ENCODE assay signal across 19 cellular contexts in the genomic region with DNA sequence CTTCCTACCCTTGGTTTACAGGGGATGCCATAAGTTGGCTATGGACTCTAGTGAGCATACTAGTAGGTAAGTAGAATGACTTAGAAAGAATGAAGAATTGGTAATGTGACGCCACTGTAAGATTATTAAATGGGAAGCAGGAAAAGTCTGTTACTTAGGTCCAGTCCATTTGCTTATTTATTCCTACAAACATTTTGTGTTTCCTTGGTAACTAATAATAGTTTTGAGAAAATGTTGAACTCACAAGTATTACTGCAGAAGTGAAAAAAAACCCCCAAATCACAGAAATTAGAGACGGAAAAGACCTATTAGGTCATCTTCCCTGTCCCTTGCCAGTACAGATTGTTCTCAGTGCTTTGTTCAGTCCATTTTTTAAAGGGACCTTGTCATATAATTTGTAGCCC.
DNase-seq lines count a peak whose midpoint lies in the region; ATAC-seq and TF ChIP-seq lines count a peak whose summit lies in the region.
"Had no signal": no experiment of that assay in that cellular context is flagged by ENCODE, and none has a peak within 500 bp of the region (broad histone marks: within the 10 kb centered on the region; RNA-seq: fewer than 3 reads in every experiment).

No MANE protein-coding gene starts in this region.

- H3K27me3 Mint-ChIP-seq in endothelial cell (ENCODE audit: unreplicated experiment), result no peaks in the 10 kb centered on the region
- H3K27me3 Mint-ChIP-seq: activated B cell treated with CpG ODN at 0.5 μM for 24 hours; central memory CD8-positive, alpha-beta T cell; T-cell had no signal

- H3K36me3 Mint-ChIP-seq in endothelial cell (ENCODE audit: low read depth, unreplicated experiment), result no peaks in the 10 kb centered on the region

- H3K9me3 ChIP-seq in lower lobe of right lung, result no peaks in the 10 kb centered on the region
- H3K9me3 ChIP-seq in skeletal muscle satellite cell (replicated peaks; ENCODE audit: low read length), result no peaks in the 10 kb centered on the region
- H3K9me3 ChIP-seq: MG63 had no signal

- H3K4me3 ChIP-seq in lower lobe of right lung (no peak overlapping the region), skeletal muscle satellite cell (ENCODE audit: low read length) (peak overlapping the region; percentile 22)
- H3K4me3 ChIP-seq: hepatocyte, MG63 had no signal

- no peaks in the 10 kb centered on the region for H3K9me3 Mint-ChIP-seq in endothelial cell (ENCODE audit: unreplicated experiment)
- H3K9me3 Mint-ChIP-seq: activated B cell treated with CpG ODN at 0.5 μM for 24 hours; central memory CD8-positive, alpha-beta T cell; T-cell had no signal

- H3K4me2 ChIP-seq in skeletal muscle satellite cell (ENCODE audit: low read length), result peak overlapping the region; percentile 47
- H3K4me2 ChIP-seq: hepatocyte had no signal

- H3K4me1 ChIP-seq in lower lobe of right lung, result peaks cover 25% of the 10 kb centered on the region
- H3K4me1 ChIP-seq in skeletal muscle satellite cell (ENCODE audit: control insufficient read depth, insufficient read depth, low read length), result peaks cover 35% of the 10 kb centered on the region

- H3K4me3 Mint-ChIP-seq in endothelial cell (ENCODE audit: unreplicated experiment), result no peak overlapping the region
- H3K4me3 Mint-ChIP-seq: activated B cell treated with CpG ODN at 0.5 μM for 24 hours; activated CD8-positive, alpha-beta memory T cell treated with anti-CD3 and anti-CD28 coated beads, Interleukin-2, amount 10 ng/mL, durations not matched to agents 7 days and 5 days; central memory CD8-positive, alpha-beta T cell; T-cell had no signal

- H3K4me1 Mint-ChIP-seq in endothelial cell (ENCODE audit: unreplicated experiment), result peaks cover 62% of the 10 kb centered on the region

- no peak for TF ChIP-seq CTCF in endothelial cell (IDR thresholded peaks at IDR 0.05; ENCODE audit: unreplicated experiment)
- no peak for TF ChIP-seq CTCF in lower lobe of right lung (IDR thresholded peaks at IDR 0.05)

- peak overlapping the region; percentile 84 for H3K27ac Mint-ChIP-seq in endothelial cell (ENCODE audit: unreplicated experiment)
- H3K27ac Mint-ChIP-seq: activated B cell treated with CpG ODN at 0.5 μM for 24 hours; activated CD8-positive, alpha-beta memory T cell treated with anti-CD3 and anti-CD28 coated beads, Interleukin-2, amount 10 ng/mL, durations not matched to agents 7 days and 5 days; T-cell had no signal

- DNase-seq in CD1c-positive myeloid dendritic cell (ENCODE audit: extremely low spot score) (peak; percentile 53), endothelial cell (ENCODE audit: low spot score) (no peak), lower lobe of right lung (no peak), GM19238 (ENCODE audit: insufficient read length, low spot score) (no peak), NCI-H69 (lab: John Stamatoyannopoulos, UW) (no peak)
- DNase-seq: ACHN; activated B cell treated with CpG ODN at 0.5 μM for 24 hours; activated CD8-positive, alpha-beta memory T cell treated with anti-CD3 and anti-CD28 coated beads, Interleukin-2, amount 10 ng/mL, durations not matched to agents 7 days and 5 days; activated naive CD4-positive, alpha-beta T cell treated with Interleukin-2 at 50 U/mL for 16 hours; MG63; NCI-H2081 treated with DMSO at 0.1 percent for 48 hours; NCI-H774; nucleus accumbens; T-cell had no signal

- ATAC-seq in lower lobe of right lung, result peak; percentile 31 to 53
- ATAC-seq in HG02840 (IDR thresholded peaks at IDR 0.05; ENCODE audit: low FRiP score, unreplicated experiment), result no peak
- no peak for ATAC-seq in esophagus mucosa
- ATAC-seq: activated CD8-positive, alpha-beta memory T cell treated with anti-CD3 and anti-CD28 coated beads, Interleukin-2, amount 10 ng/mL, durations not matched to agents 7 days and 5 days; T-cell had no signal

- intact Hi-C loops in lower lobe of right lung (cut with DNase I), result no loop called here

- no peaks in the 10 kb centered on the region for H3K36me3 ChIP-seq in lower lobe of right lung
- no peaks in the 10 kb centered on the region for H3K36me3 ChIP-seq in skeletal muscle satellite cell (ENCODE audit: insufficient read depth, low read length)
- H3K36me3 ChIP-seq: MG63 had no signal

- no peaks in the 10 kb centered on the region for H3K27me3 ChIP-seq in lower lobe of right lung (ENCODE audit: low read depth)
- no peaks in the 10 kb centered on the region for H3K27me3 ChIP-seq in skeletal muscle satellite cell (ENCODE audit: control insufficient read depth, insufficient read depth, low read length)
- H3K27me3 ChIP-seq: hepatocyte, MG63 had no signal

- H3K27ac ChIP-seq in lower lobe of right lung, result peak overlapping the region; percentile 70
- H3K27ac ChIP-seq: hepatocyte had no signal

- H3K9ac ChIP-seq in skeletal muscle satellite cell (ENCODE audit: low read depth, low read length), result peak overlapping the region; percentile 9

Comparison
In these comparisons a context has a peak if more than half of its experiments do, and no peak if none do; other contexts are left out.
1. ATAC-seq: peak in lower lobe of right lung (2 of 2); none in HG02840 (single experiment) and esophagus mucosa (single experiment).